ENCODE assay signal across 1 cellular context in genomic region chr2:186382932-186383331, GRCh38.
A peak's percentile ranks its signal among the peaks of the same experiment; 100 is the strongest.
TF ChIP-seq lines count a peak whose summit lies in the region.

No MANE protein-coding gene starts in this region.

TF ChIP-seq in HepG2, 621 proteins besides CTCF, POLR2A, EP300 and RAD21 (continued from another document and continues in another):
- TF ChIP-seq TERF1 (CRISPR knock-in tag; IDR thresholded peaks at IDR 0.05) (no peak), ZFP1 (CRISPR knock-in tag; IDR thresholded peaks at IDR 0.05) (peak; percentile 86; the same call in 1 of the 2 replicates), MYC (CRISPR knock-in tag; IDR thresholded peaks at IDR 0.05; ENCODE audit: borderline replicate concordance) (peak; percentile 38; the same call in 1 of the 2 replicates), ARID3A (IDR thresholded peaks at IDR 0.05; ENCODE audit: low read depth, low read length) (peak; percentile 99), FOXA3 (CRISPR knock-in tag; IDR thresholded peaks at IDR 0.05) (peak; percentile 97), ZNF713 (CRISPR knock-in tag; IDR thresholded peaks at IDR 0.05) (no peak), ZNF337 (CRISPR knock-in tag; IDR thresholded peaks at IDR 0.05; ENCODE audit: borderline replicate concordance, low read depth) (no peak), ESRRA (CRISPR knock-in tag; IDR thresholded peaks at IDR 0.05; ENCODE audit: low read depth) (0 out of 2 replicates have a peak, but pooled peaks have one; percentile 53), ZMAT5 (CRISPR knock-in tag; IDR thresholded peaks at IDR 0.05; ENCODE audit: borderline replicate concordance, low read depth) (no peak), MTF1 (CRISPR knock-in tag; IDR thresholded peaks at IDR 0.05) (no peak), SNAI1 (CRISPR knock-in tag; IDR thresholded peaks at IDR 0.05; ENCODE audit: borderline replicate concordance) (no peak), CBX1 (IDR thresholded peaks at IDR 0.05; ENCODE audit: low read depth) (no peak), ZNF83 (CRISPR knock-in tag; IDR thresholded peaks at IDR 0.05; ENCODE audit: borderline replicate concordance) (no peak), PLRG1 (conservative IDR thresholded peaks at IDR 0.05) (no peak), ZNF207 (IDR thresholded peaks at IDR 0.05; ENCODE audit: borderline replicate concordance) (no peak), ZSCAN20 (CRISPR knock-in tag; IDR thresholded peaks at IDR 0.05; ENCODE audit: borderline replicate concordance) (no peak), ZNF263 (CRISPR knock-in tag; IDR thresholded peaks at IDR 0.05) (no peak), ZNF749 (CRISPR knock-in tag; IDR thresholded peaks at IDR 0.05; ENCODE audit: borderline replicate concordance) (peak; percentile 75; the same call in 1 of the 2 replicates), JUND (CRISPR knock-in tag; IDR thresholded peaks at IDR 0.05) (no peak; the same call in 1 of the 2 replicates), ZNF232 (CRISPR knock-in tag; IDR thresholded peaks at IDR 0.05; ENCODE audit: borderline replicate concordance) (no peak), ZFP91 (CRISPR knock-in tag; IDR thresholded peaks at IDR 0.05; ENCODE audit: borderline replicate concordance) (no peak), ZHX2 (IDR thresholded peaks at IDR 0.05; ENCODE audit: low read depth) (no peak), ZHX2 (CRISPR knock-in tag; IDR thresholded peaks at IDR 0.05; ENCODE audit: borderline replicate concordance) (no peak), CREM (IDR thresholded peaks at IDR 0.05) (peak; percentile 89), CREM (CRISPR knock-in tag; IDR thresholded peaks at IDR 0.05) (no peak), CHD2 (IDR thresholded peaks at IDR 0.05; ENCODE audit: low read depth, low read length) (no peak), ZNF598 (CRISPR knock-in tag; IDR thresholded peaks at IDR 0.05; ENCODE audit: borderline replicate concordance) (no peak), ZNF652 (CRISPR knock-in tag; IDR thresholded peaks at IDR 0.05; ENCODE audit: borderline replicate concordance, low read depth) (peak; percentile 28; the same call in 1 of the 2 replicates), PPARG (CRISPR knock-in tag; conservative IDR thresholded peaks at IDR 0.05) (peak; percentile 91), ZNF230 (CRISPR knock-in tag; IDR thresholded peaks at IDR 0.05) (no peak), ZIK1 (CRISPR knock-in tag; IDR thresholded peaks at IDR 0.05; ENCODE audit: borderline replicate concordance, low read depth) (no peak), POLR2G (IDR thresholded peaks at IDR 0.05; ENCODE audit: low read depth, low read length) (no peak), CEBPB (IDR thresholded peaks at IDR 0.05; ENCODE audit: borderline replicate concordance, low read depth, low read length) (peak; percentile 63), HOMEZ (CRISPR knock-in tag; IDR thresholded peaks at IDR 0.05; ENCODE audit: low read depth) (peak; percentile 98), SPEN (CRISPR knock-in tag; IDR thresholded peaks at IDR 0.05; ENCODE audit: low read depth) (no peak), ZKSCAN5 (CRISPR knock-in tag; IDR thresholded peaks at IDR 0.05) (no peak), ZKSCAN8 (CRISPR knock-in tag; IDR thresholded peaks at IDR 0.05; ENCODE audit: borderline replicate concordance) (peak; percentile 90; the same call in 1 of the 2 replicates), RARG (CRISPR knock-in tag; IDR thresholded peaks at IDR 0.05; ENCODE audit: low read depth) (no peak), ZNF775 (CRISPR knock-in tag; IDR thresholded peaks at IDR 0.05; ENCODE audit: borderline replicate concordance) (no peak), GLI4 (CRISPR knock-in tag; IDR thresholded peaks at IDR 0.05; ENCODE audit: borderline replicate concordance) (no peak), POLR2AphosphoS5 (IDR thresholded peaks at IDR 0.05; ENCODE audit: low read depth, low read length) (no peak), PBX2 (CRISPR knock-in tag; IDR thresholded peaks at IDR 0.05) (no peak), ZNF367 (CRISPR knock-in tag; IDR thresholded peaks at IDR 0.05; ENCODE audit: borderline replicate concordance) (no peak), ZNF746 (CRISPR knock-in tag; IDR thresholded peaks at IDR 0.05) (no peak), ZSCAN31 (CRISPR knock-in tag; IDR thresholded peaks at IDR 0.05; ENCODE audit: low read depth) (0 out of 2 replicates have a peak, but pooled peaks have one; percentile 53), ZNF34 (CRISPR knock-in tag; IDR thresholded peaks at IDR 0.05; ENCODE audit: borderline replicate concordance) (no peak), YEATS2 (CRISPR knock-in tag; IDR thresholded peaks at IDR 0.05; ENCODE audit: borderline replicate concordance) (no peak), DDIT3 (CRISPR knock-in tag; IDR thresholded peaks at IDR 0.05) (no peak), RFXAP (CRISPR knock-in tag; IDR thresholded peaks at IDR 0.05; ENCODE audit: borderline replicate concordance) (no peak), ZNF468 (CRISPR knock-in tag; IDR thresholded peaks at IDR 0.05) (no peak), SRY (CRISPR knock-in tag; IDR thresholded peaks at IDR 0.05) (no peak), ZMYM2 (CRISPR knock-in tag; IDR thresholded peaks at IDR 0.05) (peak; percentile 82; the same call in 1 of the 2 replicates), ZNF280D (CRISPR knock-in tag; IDR thresholded peaks at IDR 0.05) (no peak)
